8 cellular contexts compared by ENCODE assay signal in the genomic region with DNA sequence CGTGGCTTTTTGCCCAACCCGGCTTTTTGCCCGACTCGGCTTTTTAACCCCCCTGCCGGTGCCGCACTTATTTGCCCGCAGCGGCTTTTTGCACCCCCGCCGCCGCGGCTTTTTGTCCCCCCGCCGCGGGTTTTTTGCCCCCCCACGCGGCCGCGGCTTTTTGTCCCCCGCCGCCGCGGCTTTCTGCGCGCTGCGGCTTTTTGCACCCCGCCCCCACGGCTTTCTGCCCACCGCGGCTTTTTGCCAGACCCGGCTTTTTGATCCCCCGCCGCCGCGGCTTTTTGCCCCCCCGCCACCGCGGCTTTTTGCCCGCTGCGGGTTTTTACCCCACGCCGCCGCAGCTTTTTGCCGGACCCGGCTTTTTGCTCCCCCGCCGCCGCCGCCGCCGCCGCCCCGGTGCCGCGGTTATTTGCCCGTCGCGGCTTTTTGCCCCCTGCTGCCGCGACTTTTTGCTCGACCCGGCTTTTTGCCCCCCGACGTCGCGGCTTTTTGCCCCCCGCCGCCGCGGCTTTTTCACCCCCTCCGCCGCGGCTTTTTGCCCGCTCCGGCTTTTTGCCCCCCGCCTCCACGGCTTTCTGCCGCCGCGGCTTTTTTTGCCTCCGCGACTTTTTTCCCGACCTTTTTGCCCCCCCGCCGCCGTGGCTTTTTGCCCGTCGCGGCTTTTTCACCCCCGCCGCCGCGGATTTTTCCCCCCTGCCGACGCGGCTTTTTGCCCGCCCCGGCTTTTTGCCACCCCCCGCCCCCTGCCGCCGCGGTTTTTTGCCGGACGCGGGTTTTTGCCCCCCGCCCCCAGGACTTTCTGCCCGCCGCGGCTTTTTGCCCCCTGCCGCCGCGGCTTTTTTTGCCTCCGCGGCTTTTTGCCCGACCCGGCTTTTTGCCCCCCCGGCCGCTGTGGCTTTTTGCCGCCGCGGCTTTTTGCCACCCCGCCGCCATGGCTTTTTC.
DNase-seq lines count a peak whose midpoint lies in the region; TF ChIP-seq lines count a peak whose summit lies in the region.

No MANE protein-coding gene starts in this region.

- intact Hi-C loops in uterus (cut with DNase I; ENCODE audit: low total_unique reads) = no loop called here

- H3K4me3 ChIP-seq in fibroblast of villous mesenchyme (ENCODE audit: low read depth, low read length) (peak overlapping the region; percentile 40), uterus (peak overlapping the region in 1 of 2 donors; percentile 0)

- no peak for TF ChIP-seq CTCF in fibroblast of villous mesenchyme (IDR thresholded peaks at IDR 0.05; ENCODE audit: insufficient read depth, low read depth, low read length)
- TF ChIP-seq CTCF in uterus (IDR thresholded peaks at IDR 0.05) = no peak

- H3K27me3 ChIP-seq in uterus = peaks cover 17 to 35% of the 10 kb centered on the region in 2 donors

- TF ChIP-seq POLR2A in uterus (IDR thresholded peaks at IDR 0.05) = no peak

- H3K27ac ChIP-seq in uterus = no peak overlapping the region

- H3K4me1 ChIP-seq in uterus = peaks cover 0 to 21% of the 10 kb centered on the region in 2 donors

- in situ Hi-C loops in G401 (cut with HindIII; ENCODE audit: low sequenced_read_pairs) = no loop called here

- no peaks in the 10 kb centered on the region for H3K9me3 ChIP-seq in uterus

- no peaks in the 10 kb centered on the region for H3K36me3 ChIP-seq in uterus

- DNase-seq in G401 (ENCODE audit: low spot score) = peak; percentile 2
- DNase-seq in SK-N-DZ (ENCODE audit: low spot score) = peak; percentile 43
- no peak for DNase-seq in fibroblast of villous mesenchyme (ENCODE audit: low read depth)
- peak; percentile 79 for DNase-seq in retina
- no peak for DNase-seq in occipital lobe (lab: John Stamatoyannopoulos, UW)
- no peak for DNase-seq in HPDE6-E6E7 (ENCODE audit: extremely low spot score)
- no peak for DNase-seq in activated gamma-delta T cell treated with Interleukin-2 at 50 U/mL for 16 hours
- DNase-seq in uterus = no peak

Comparison
In these comparisons a context has a peak if more than half of its experiments do, and no peak if none do; other contexts are left out.
1. DNase-seq: peak in G401 (single experiment), SK-N-DZ (single experiment) and retina (single experiment); none in fibroblast of villous mesenchyme (single experiment), occipital lobe (single experiment), HPDE6-E6E7 (single experiment), activated gamma-delta T cell treated with Interleukin-2 at 50 U/mL for 16 hours (single experiment) and uterus (0 of 2).